In the genomic region with DNA sequence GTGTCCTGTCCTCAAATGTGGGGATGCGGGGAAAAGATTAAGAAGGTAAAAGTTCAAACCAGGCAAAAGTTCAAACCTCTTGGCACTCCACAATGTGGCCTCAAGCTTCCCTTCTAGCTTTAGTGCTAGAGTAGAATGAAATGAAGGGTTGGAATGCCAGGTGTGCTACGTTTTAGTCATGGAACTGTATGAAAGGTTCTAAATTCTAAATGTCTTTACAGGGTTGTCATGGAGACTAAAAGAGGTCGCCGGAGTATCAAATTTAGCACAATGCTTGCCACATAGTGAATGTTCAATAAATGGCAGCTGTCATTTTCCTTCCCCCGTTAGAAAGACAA, we compare ENCODE assay signal across 7 cellular contexts. TPM values are rescaled to one million over a fixed set of nuclear protein-coding genes. Genes with fewer than 3 reads are reported as not detected.
DNase-seq lines count a peak whose midpoint lies in the region; ATAC-seq and TF ChIP-seq lines count a peak whose summit lies in the region.

No MANE protein-coding gene starts in this region.

- H3K36me3 ChIP-seq in iPS-15b (ENCODE audit: control insufficient read depth, insufficient read depth, low read length) (no peaks in the 10 kb centered on the region), smooth muscle cell (ENCODE audit: low read depth) (no peaks in the 10 kb centered on the region)

- peak overlapping the region; percentile 84 for H2AFZ ChIP-seq in smooth muscle cell (ENCODE audit: low read depth)

- ATAC-seq in GM18505 (IDR thresholded peaks at IDR 0.05; ENCODE audit: unreplicated experiment) (no peak), GM19328 (IDR thresholded peaks at IDR 0.05; ENCODE audit: unreplicated experiment) (no peak), GM21723 (IDR thresholded peaks at IDR 0.05; ENCODE audit: unreplicated experiment) (no peak)

- H3K4me1 Mint-ChIP-seq in activated T-helper 1 cell treated with anti-CD3 and anti-CD28 coated beads, Interleukin-12 subunit alpha, Interleukin-12 subunit beta, Interleukin-2, Interleukin-4 antibody, amounts not matched to agents 30 ng/mL and 10 ng/mL and 1 ng/mL, durations not matched to agents 14 hours and 24 hours and 36 hours (ENCODE audit: low read depth): peaks cover 57% of the 10 kb centered on the region

- H3K4me1 ChIP-seq in iPS-15b (ENCODE audit: control insufficient read depth, insufficient read depth, low read length) (peaks cover 5% of the 10 kb centered on the region), smooth muscle cell (ENCODE audit: low read depth) (peaks cover 5% of the 10 kb centered on the region)

- peak overlapping the region; percentile 93 for H3K27ac Mint-ChIP-seq in activated T-helper 1 cell treated with anti-CD3 and anti-CD28 coated beads, Interleukin-12 subunit alpha, Interleukin-12 subunit beta, Interleukin-2, Interleukin-4 antibody, amounts not matched to agents 30 ng/mL and 10 ng/mL and 1 ng/mL, durations not matched to agents 14 hours and 24 hours and 36 hours

- peak overlapping the region; percentile 48 for H3K4me3 ChIP-seq in HFF-Myc (replicated peaks; ENCODE audit: low read depth, low read length)
- H3K4me3 ChIP-seq in iPS-15b (ENCODE audit: low read depth, low read length): peak overlapping the region; percentile 97
- peak overlapping the region; percentile 49 for H3K4me3 ChIP-seq in smooth muscle cell

- H3K27me3 Mint-ChIP-seq in activated T-helper 1 cell treated with anti-CD3 and anti-CD28 coated beads, Interleukin-12 subunit alpha, Interleukin-12 subunit beta, Interleukin-2, Interleukin-4 antibody, amounts not matched to agents 30 ng/mL and 10 ng/mL and 1 ng/mL, durations not matched to agents 14 hours and 24 hours and 36 hours (ENCODE audit: insufficient read depth): no peaks in the 10 kb centered on the region

- TF ChIP-seq CTCF in HFF-Myc (IDR thresholded peaks at IDR 0.05; ENCODE audit: low read depth, low read length, missing control alignments) (no peak), smooth muscle cell (IDR thresholded peaks at IDR 0.05; ENCODE audit: borderline replicate concordance, insufficient read depth, poor library complexity, severe bottlenecking) (no peak)

- no peaks in the 10 kb centered on the region for H4K20me1 ChIP-seq in smooth muscle cell (ENCODE audit: low read depth)

- H3K79me2 ChIP-seq in smooth muscle cell (ENCODE audit: low read depth): no peaks in the 10 kb centered on the region

- no peaks in the 10 kb centered on the region for H3K9me3 Mint-ChIP-seq in activated T-helper 1 cell treated with anti-CD3 and anti-CD28 coated beads, Interleukin-12 subunit alpha, Interleukin-12 subunit beta, Interleukin-2, Interleukin-4 antibody, amounts not matched to agents 30 ng/mL and 10 ng/mL and 1 ng/mL, durations not matched to agents 14 hours and 24 hours and 36 hours

- H3F3A ChIP-seq in smooth muscle cell (ENCODE audit: low read depth): no peaks in the 10 kb centered on the region

- H3K4me3 Mint-ChIP-seq in activated T-helper 1 cell treated with anti-CD3 and anti-CD28 coated beads, Interleukin-12 subunit alpha, Interleukin-12 subunit beta, Interleukin-2, Interleukin-4 antibody, amounts not matched to agents 30 ng/mL and 10 ng/mL and 1 ng/mL, durations not matched to agents 14 hours and 24 hours and 36 hours: peak overlapping the region; percentile 92

- peak overlapping the region; percentile 54 for H3K9ac ChIP-seq in iPS-15b (ENCODE audit: low read depth, low read length)
- H3K9ac ChIP-seq in smooth muscle cell (ENCODE audit: low read depth): no peak overlapping the region

- peaks cover 34% of the 10 kb centered on the region for H3K27me3 ChIP-seq in iPS-15b (ENCODE audit: control insufficient read depth, insufficient read depth, low read length)
- no peaks in the 10 kb centered on the region for H3K27me3 ChIP-seq in smooth muscle cell (ENCODE audit: low read depth)

- H3K9me3 ChIP-seq in iPS-15b (ENCODE audit: control insufficient read depth, insufficient read depth, low read length) (no peaks in the 10 kb centered on the region), smooth muscle cell (replicated peaks; ENCODE audit: low read depth) (no peaks in the 10 kb centered on the region)

- intact Hi-C loops in activated T-helper 1 cell treated with anti-CD3 and anti-CD28 coated beads, Interleukin-12 subunit alpha, Interleukin-12 subunit beta, Interleukin-2, Interleukin-4 antibody, amounts not matched to agents 30 ng/mL and 10 ng/mL and 1 ng/mL, durations not matched to agents 14 hours and 24 hours and 36 hours (cut with micrococcal nuclease): loop anchor here (1.0 to 2.0 kb wide), 10 partner anchors 17 to 280 kb away; a partner anchor contains a TSS

- 54% methylated on average over 5 of the region's 5 CpGs for WGBS in smooth muscle cell (ENCODE audit: low lambda C conversion rate)

- no peak for DNase-seq in HFF-Myc (ENCODE audit: extremely low read depth, low read depth)
- no peak for DNase-seq in activated T-helper 1 cell treated with anti-CD3 and anti-CD28 coated beads, Interleukin-12 subunit alpha, Interleukin-12 subunit beta, Interleukin-2, Interleukin-4 antibody, amounts not matched to agents 30 ng/mL and 10 ng/mL and 1 ng/mL, durations not matched to agents 14 hours and 24 hours and 36 hours (ENCODE audit: low spot score)
- no peak for DNase-seq in smooth muscle cell (lab: John Stamatoyannopoulos, UW; ENCODE audit: unreplicated experiment)

- peaks cover 17% of the 10 kb centered on the region for H3K36me3 Mint-ChIP-seq in activated T-helper 1 cell treated with anti-CD3 and anti-CD28 coated beads, Interleukin-12 subunit alpha, Interleukin-12 subunit beta, Interleukin-2, Interleukin-4 antibody, amounts not matched to agents 30 ng/mL and 10 ng/mL and 1 ng/mL, durations not matched to agents 14 hours and 24 hours and 36 hours (ENCODE audit: low read depth)

- peak overlapping the region; percentile 86 for H3K4me2 ChIP-seq in smooth muscle cell

- no peak overlapping the region for H3K27ac ChIP-seq in smooth muscle cell (ENCODE audit: low read depth)

- TF ChIP-seq POLR2A in GM18505 (IDR thresholded peaks at IDR 0.05; ENCODE audit: borderline replicate concordance, extremely low read depth, insufficient read depth, insufficient read length): no peak

RNA-seq across cellular contexts. Expression of a gene that starts 57.2 kb away (rescaled TPM):
- total RNA-seq in activated T-helper 1 cell treated with anti-CD3 and anti-CD28 coated beads, Interleukin-12 subunit alpha, Interleukin-12 subunit beta, Interleukin-2, Interleukin-4 antibody, amounts not matched to agents 30 ng/mL and 10 ng/mL and 1 ng/mL, durations not matched to agents 14 hours and 24 hours and 36 hours: 43.3 and 45.0 TPM in 2 replicates
- 14.7 and 25.1 TPM in 2 replicates for total RNA-seq in smooth muscle cell
- 5.2 and 13.9 TPM in 2 replicates for polyA plus RNA-seq in smooth muscle cell
